ENCODE assay signal across 12 cellular contexts in the genomic region with DNA sequence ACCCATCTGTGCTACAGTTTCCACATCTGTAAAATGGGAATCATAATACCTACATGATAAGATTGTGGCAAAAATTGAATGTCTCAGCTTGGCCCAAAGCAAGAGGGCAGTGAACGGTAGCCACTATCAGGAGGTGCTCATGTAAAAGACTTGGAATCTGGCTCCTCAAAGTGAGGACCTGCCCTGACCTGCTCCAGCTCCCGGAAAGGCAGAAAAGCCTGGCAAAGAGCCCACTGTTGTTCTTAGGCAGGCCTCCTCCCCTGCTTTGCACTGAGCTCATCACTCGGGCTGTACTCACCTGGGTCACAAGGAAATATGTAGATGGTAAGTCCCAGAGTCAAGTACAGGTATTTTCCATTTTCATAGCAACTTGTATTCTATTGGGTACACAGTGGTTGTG.
DNase-seq lines count a peak whose midpoint lies in the region; ATAC-seq, FAIRE-seq and TF ChIP-seq lines count a peak whose summit lies in the region.
"Had no signal": no experiment of that assay in that cellular context is flagged by ENCODE, and none has a peak within 500 bp of the region (broad histone marks: within the 10 kb centered on the region; RNA-seq: fewer than 3 reads in every experiment).

No MANE protein-coding gene starts in this region.

- H3K4me1 ChIP-seq in neutrophil (ENCODE audit: control insufficient read depth in 1 of 2, insufficient read depth in 1 of 2, low read depth in 1 of 2, low read length in 1 of 2): peaks cover 59 to 79% of the 10 kb centered on the region in 2 experiments

- peak overlapping the region; percentile 91 for H3K27ac ChIP-seq in neutrophil

- peak; percentile 46 for DNase-seq in DMS153 (lab: John Stamatoyannopoulos, UW)
- DNase-seq in NCI-H2029 (lab: John Stamatoyannopoulos, UW): peak; percentile 53
- peak; percentile 99 for DNase-seq in bronchial epithelial cell (ENCODE audit: low read depth)
- no peak for DNase-seq in amniotic stem cell (lab: John Stamatoyannopoulos, UW)
- no peak for DNase-seq in H54 (ENCODE audit: insufficient read length, low spot score)
- DNase-seq in NCI-H1092 treated with DMSO at 0.1 percent for 48 hours (lab: John Stamatoyannopoulos, UW): no peak
- DNase-seq: amygdala; left ventricle myocardium superior; NCI-H524; stimulated activated CD8-positive, alpha-beta memory T cell treated with anti-CD3 and anti-CD28 coated beads, Interleukin-4, amount 100 ng/mL, for 48 hours had no signal

- peak; percentile 90 for FAIRE-seq in bronchial epithelial cell (lab: Jason Lieb, UNC)
- no peak for FAIRE-seq in H54 (lab: Jason Lieb, UNC)

- no peaks in the 10 kb centered on the region for H3K9me3 ChIP-seq in neutrophil

- no peaks in the 10 kb centered on the region for H3K27me3 ChIP-seq in bronchial epithelial cell (ENCODE audit: control insufficient read depth, insufficient read depth, low read length)
- no peaks in the 10 kb centered on the region for H3K27me3 ChIP-seq in neutrophil

- TF ChIP-seq POLR2A in H54 (IDR thresholded peaks at IDR 0.05; ENCODE audit: low read depth, low read length): no peak

- TF ChIP-seq CTCF in bronchial epithelial cell (IDR thresholded peaks at IDR 0.05; ENCODE audit: insufficient read depth, low read length, severe bottlenecking): no peak
- TF ChIP-seq CTCF in neutrophil (IDR thresholded peaks at IDR 0.05): no peak

- ATAC-seq in GM18861 (IDR thresholded peaks at IDR 0.05; ENCODE audit: unreplicated experiment): no peak
- ATAC-seq: left ventricle myocardium superior had no signal

- H3K4me3 ChIP-seq in bronchial epithelial cell (ENCODE audit: low read depth, low read length) (no peak overlapping the region), neutrophil (ENCODE audit: low read depth in 1 of 2, low read length in 1 of 2) (no peak overlapping the region)

- no peaks in the 10 kb centered on the region for H3K36me3 ChIP-seq in bronchial epithelial cell (ENCODE audit: control insufficient read depth, insufficient read depth, low read length)
- no peaks in the 10 kb centered on the region for H3K36me3 ChIP-seq in neutrophil

Comparison
In these comparisons a context has a peak if more than half of its experiments do, and no peak if none do; other contexts are left out.
1. DNase-seq: peak in DMS153 (single experiment), NCI-H2029 (single experiment) and bronchial epithelial cell (single experiment); none in amniotic stem cell (single experiment), H54 (single experiment) and NCI-H1092 treated with DMSO at 0.1 percent for 48 hours (single experiment).